In genomic region chr12:56346663-56347062, GRCh38 we compare ENCODE assay signal across 12 cellular contexts. TPM values are rescaled to one million over a fixed set of nuclear protein-coding genes. Genes with fewer than 3 reads are reported as not detected.
DNase-seq lines count a peak whose midpoint lies in the region; ATAC-seq, FAIRE-seq and TF ChIP-seq lines count a peak whose summit lies in the region.
"Had no signal": no experiment of that assay in that cellular context is flagged by ENCODE, and none has a peak within 500 bp of the region (broad histone marks: within the 10 kb centered on the region; RNA-seq: fewer than 3 reads in every experiment).

No MANE protein-coding gene starts in this region.

- no peak overlapping the region for H2BK12ac ChIP-seq in H1 (ENCODE audit: low read depth, low read length)

- H3K4ac ChIP-seq in H1 (replicated peaks; ENCODE audit: insufficient read length, low read depth, low read length): no peak overlapping the region

- H3K9me3 ChIP-seq in H1 (ENCODE audit: insufficient read depth in 2 of 2, low read depth in 1 of 2, low read length in 1 of 2) (no peaks in the 10 kb centered on the region; a peak in 1 of 4 replicates), thyroid gland (no peaks in the 10 kb centered on the region)

- TF ChIP-seq EP300 in H1 (IDR thresholded peaks at IDR 0.05; ENCODE audit: borderline replicate concordance in 1 of 2, low read depth in 2 of 2, low read length in 2 of 2): no peak

- H3K9ac ChIP-seq in H1 (replicated peaks in 1 of 4; ENCODE audit: extremely low read depth in 1 of 4, low read depth in 3 of 4, low read length in 3 of 4): no peak overlapping the region

- TF ChIP-seq CTCF in NB4 (IDR thresholded peaks at IDR 0.05; ENCODE audit: low read depth, low read length): peak; percentile 32
- peak; percentile 38 to 56 (median 46) for TF ChIP-seq CTCF in H1 (IDR thresholded peaks at IDR 0.05; ENCODE audit: control extremely low read depth in 1 of 3, insufficient read depth in 1 of 3, low read depth in 1 of 3, low read length in 3 of 3)
- TF ChIP-seq CTCF in thyroid gland (IDR thresholded peaks at IDR 0.05): no peak

- intact Hi-C loops in Right ventricle myocardium superior (cut with DNase I) (no loop called here), left cardiac atrium (cut with DNase I) (no loop called here), thyroid gland (cut with DNase I) (no loop called here)

- no peaks in the 10 kb centered on the region for H3K4me1 ChIP-seq in H1 (replicated peaks in 1 of 4; ENCODE audit: control insufficient read depth in 3 of 4, insufficient read depth in 4 of 4, low read length in 3 of 4)
- H3K4me1 ChIP-seq in thyroid gland: no peaks in the 10 kb centered on the region

- no peak overlapping the region for H3K4me2 ChIP-seq in H1 (ENCODE audit: insufficient read depth in 1 of 2, low read depth in 2 of 2, low read length in 2 of 2)

- H4K20me1 ChIP-seq in H1 (replicated peaks in 1 of 2; ENCODE audit: control insufficient read depth in 1 of 2, insufficient read depth in 2 of 2, low read length in 2 of 2): no peaks in the 10 kb centered on the region

- no peaks in the 10 kb centered on the region for H3K23me2 ChIP-seq in H1 (ENCODE audit: low read depth, low read length)

- no peak overlapping the region for H2BK15ac ChIP-seq in H1 (ENCODE audit: low read length)

- no peak overlapping the region for H2BK120ac ChIP-seq in H1 (replicated peaks; ENCODE audit: low read depth, low read length)

- TF ChIP-seq POLR2A in NB4 (IDR thresholded peaks at IDR 0.05; ENCODE audit: extremely low read depth, insufficient read length) (no peak), H1 (IDR thresholded peaks at IDR 0.05; ENCODE audit: control extremely low read depth in 1 of 2, low read depth in 2 of 2, low read length in 2 of 2) (no peak), thyroid gland (IDR thresholded peaks at IDR 0.05) (no peak)

- H3K27me3 ChIP-seq in H1 (replicated peaks in 1 of 4; ENCODE audit: control insufficient read depth in 3 of 4, extremely low read depth in 1 of 4, insufficient read depth in 3 of 4, low read length in 3 of 4): no peaks in the 10 kb centered on the region
- no peaks in the 10 kb centered on the region for H3K27me3 ChIP-seq in thyroid gland

- H4K5ac ChIP-seq in H1 (ENCODE audit: insufficient read length, low read depth, low read length): no peak overlapping the region

- no peak overlapping the region for H4K91ac ChIP-seq in H1 (replicated peaks; ENCODE audit: insufficient read length, low read length)

- H3K14ac ChIP-seq in H1 (ENCODE audit: insufficient read length): no peak overlapping the region

- H2AK5ac ChIP-seq in H1 (ENCODE audit: low read depth, low read length): no peak overlapping the region

- CTCF ChIA-PET in H1 (lab: Charles Lee; ENCODE audit: partially characterized antibody): interaction anchor here (0.6 to 3.5 kb wide), 15 partner anchors 9 to 1168 kb away, joined by 3 to 21 read pairs (median 5); partner anchors contain the start of genes CNPY2, IL23A, PAN2 and STAT2

- no peak overlapping the region for H2AFZ ChIP-seq in H1 (ENCODE audit: low read length)

- H3K36me3 ChIP-seq in H1 (ENCODE audit: control insufficient read depth in 2 of 4, insufficient read depth in 4 of 4, low read length in 3 of 4): peaks cover 13 to 57% (median 41%) of the 10 kb centered on the region in 4 experiments
- peaks cover 71 to 78% of the 10 kb centered on the region in 2 donors for H3K36me3 ChIP-seq in thyroid gland

- TF ChIP-seq RAD21 in H1 (IDR thresholded peaks at IDR 0.05 in 1 of 2, conservative IDR thresholded peaks at IDR 0.05 in 1 of 2; ENCODE audit: low read depth in 2 of 2, low read length in 2 of 2): peak; percentile 52 to 61

- no peak for FAIRE-seq in H1 (lab: Jason Lieb, UNC)

- no peak overlapping the region for H3K23ac ChIP-seq in H1 (ENCODE audit: insufficient read length)

- H3K79me1 ChIP-seq in H1 (ENCODE audit: low read depth, low read length): no peaks in the 10 kb centered on the region; the same call in 1 of the 2 replicates

- no peak overlapping the region; the same call in 1 of the 2 replicates for H2BK5ac ChIP-seq in H1 (ENCODE audit: low read depth, low read length)

- H3K56ac ChIP-seq in H1 (replicated peaks; ENCODE audit: insufficient read length, low read depth, low read length): no peak overlapping the region

- H3K27ac ChIP-seq in H1 (ENCODE audit: low read depth, low read length) (no peak overlapping the region), thyroid gland (no peak overlapping the region)
- H3K27ac ChIP-seq: C4-2B had no signal

- no peak overlapping the region; the same call in 1 of the 2 replicates for H4K8ac ChIP-seq in H1 (ENCODE audit: extremely low read depth, insufficient read depth, low read length)

- WGBS in H1 (ENCODE audit: extremely low coverage in 1 of 2, insufficient coverage in 1 of 2, insufficient read length in 1 of 2, insufficient replicate concordance in 2 of 2, low coverage in 1 of 2, low lambda C conversion rate in 2 of 2, missing lambda C conversion rate in 1 of 2), 2 experiments: 92% methylated on average over 8 of the region's 8 CpGs; no CpG with 5 or more reads in 1 of the 2 experiments
- 84 to 96% methylated on average over 4 to 8 of the region's 8 CpGs for WGBS in thyroid gland, 2 donors

- no peak overlapping the region for H3K18ac ChIP-seq in H1 (ENCODE audit: extremely low read depth, low read length)

- peak; percentile 19 for ATAC-seq in Right ventricle myocardium superior (ENCODE audit: poor library complexity)
- ATAC-seq in left cardiac atrium: no peak
- peak; percentile 41 for ATAC-seq in stimulated activated naive CD8-positive, alpha-beta T cell treated with anti-CD3 and anti-CD28 coated beads, Interleukin-15, Interleukin-2, amounts not matched to agents 100 U/mL and 50 U/mL, for 24 hours
- no peak for ATAC-seq in HG02623 (IDR thresholded peaks at IDR 0.05; ENCODE audit: unreplicated experiment)

- no peaks in the 10 kb centered on the region for H3K79me2 ChIP-seq in H1 (ENCODE audit: control insufficient read depth in 1 of 2, insufficient read depth in 2 of 2, low read length in 2 of 2)

- DNase-seq in Right ventricle myocardium superior (no peak), left cardiac atrium (no peak), NB4 (ENCODE audit: low read depth) (peak; percentile 39), H1 (ENCODE audit: low read depth in 1 of 2, low spot score in 2 of 2) (peak in 1 of 2 experiments; percentile 63), GM19240 (ENCODE audit: insufficient read length, low spot score) (no peak), thyroid gland (no peak)
- DNase-seq in stimulated activated naive CD8-positive, alpha-beta T cell treated with anti-CD3 and anti-CD28 coated beads, Interleukin-15, Interleukin-2, amounts not matched to agents 100 U/mL and 50 U/mL, for 24 hours: peak; percentile 41
- DNase-seq: activated B cell treated with CpG ODN at 0.5 μM for 24 hours, RPMI8226 had no signal

- H3K4me3 ChIP-seq in NB4 (ENCODE audit: low read depth, low read length): no peak overlapping the region
- H3K4me3 ChIP-seq in H1 (ENCODE audit: extremely low read depth in 1 of 4, insufficient read depth in 2 of 4, low read depth in 3 of 4, low read length in 4 of 4): no peak overlapping the region
- no peak overlapping the region for H3K4me3 ChIP-seq in thyroid gland (replicated peaks in 1 of 3)

- H2BK20ac ChIP-seq in H1 (ENCODE audit: low read length): no peak overlapping the region

- POLR2A ChIA-PET in H1 (lab: Charles Lee; ENCODE audit: partially characterized antibody): interaction anchor here (0.7 to 5.1 kb wide), 8 partner anchors 12 to 65 kb away, joined by 3 to 26 read pairs (median 4); partner anchors contain the start of genes CNPY2, PAN2 and STAT2

RNA-seq across cellular contexts. Expression of gene IL23A, which starts 8.0 kb away (rescaled TPM):
- total RNA-seq in Right ventricle myocardium superior: not detected
- total RNA-seq in left cardiac atrium: not detected
- 1.4 and 2.3 TPM in 2 replicates for total RNA-seq in H1 (2021; fragmentation: NEBNext Ultra II Directional; extraction: Animal tissue kit (Norgen Biotek cat#: 25700))
- 2.6 and 3.6 TPM in 2 replicates for polyA plus RNA-seq in H1 (2011; rRNA removed)
- polyA plus RNA-seq in H1 (2011; cell fraction: cytosol; rRNA removed): 2.3 TPM
- 3.0 TPM for polyA plus RNA-seq in H1 (2011; cell fraction: nucleus; rRNA removed)
- polyA plus RNA-seq in H1 (2012, experiment 1 of 2): 1.7 to 2.7 TPM (median 2.1 TPM) in 4 replicates
- 2.6 TPM for polyA plus RNA-seq in H1 (2012, experiment 2 of 2)
- 2.9 TPM for polyA plus RNA-seq in H1 (2013, experiment 1 of 2)
- 3.7 TPM for polyA plus RNA-seq in H1 (2013, experiment 2 of 2)
- polyA minus RNA-seq in H1 (2011; rRNA and poly(A)+ RNA removed): 0.85 and 1.1 TPM in 2 replicates
- not detected for polyA minus RNA-seq in H1 (2011; cell fraction: cytosol; rRNA and poly(A)+ RNA removed)
- polyA minus RNA-seq in H1 (2011; cell fraction: nucleus; rRNA and poly(A)+ RNA removed): 1.3 TPM
- 1 to 10 TPM in 1 of 4 donors, under 1 TPM in 1, not detected in 2; 0.67 to 1.1 TPM for total RNA-seq in thyroid gland

RNA-seq across cellular contexts. Expression of gene PAN2, which starts 12.9 kb away (rescaled TPM):
- total RNA-seq in Right ventricle myocardium superior: 38.6 TPM
- total RNA-seq in left cardiac atrium: 10 to 100 TPM; 38.5 to 39.4 TPM
- 30.5 and 36.7 TPM in 2 replicates for total RNA-seq in H1 (2021; fragmentation: NEBNext Ultra II Directional; extraction: Animal tissue kit (Norgen Biotek cat#: 25700))
- polyA plus RNA-seq in H1 (2011; rRNA removed): 29.6 and 37.1 TPM in 2 replicates
- polyA plus RNA-seq in H1 (2011; cell fraction: cytosol; rRNA removed): 31.4 TPM
- 207 TPM for polyA plus RNA-seq in H1 (2011; cell fraction: nucleus; rRNA removed)
- 33.7 to 38.9 TPM (median 37.7 TPM) in 4 replicates for polyA plus RNA-seq in H1 (2012, experiment 1 of 2)
- 4.7 TPM for polyA plus RNA-seq in H1 (2012, experiment 2 of 2)
- 18.8 TPM for polyA plus RNA-seq in H1 (2013, experiment 1 of 2)
- 18.6 TPM for polyA plus RNA-seq in H1 (2013, experiment 2 of 2)
- polyA minus RNA-seq in H1 (2011; rRNA and poly(A)+ RNA removed): 37.2 and 42.7 TPM in 2 replicates
- 15.8 TPM for polyA minus RNA-seq in H1 (2011; cell fraction: cytosol; rRNA and poly(A)+ RNA removed)
- polyA minus RNA-seq in H1 (2011; cell fraction: nucleus; rRNA and poly(A)+ RNA removed): 69.2 TPM
- total RNA-seq in thyroid gland: 100 to 1,000 TPM in 3 of 4 donors, 10 to 100 TPM in 1; 95.7 to 148 (median 134) TPM

RNA-seq across cellular contexts. Expression of gene STAT2, which starts 13.2 kb away (rescaled TPM):
- 28.3 TPM for total RNA-seq in Right ventricle myocardium superior
- 10 to 100 TPM; 52.2 to 68.1 TPM for total RNA-seq in left cardiac atrium
- total RNA-seq in H1 (2021; fragmentation: NEBNext Ultra II Directional; extraction: Animal tissue kit (Norgen Biotek cat#: 25700)): 42.4 and 44.7 TPM in 2 replicates
- 37.1 and 39.9 TPM in 2 replicates for polyA plus RNA-seq in H1 (2011; rRNA removed)
- polyA plus RNA-seq in H1 (2011; cell fraction: cytosol; rRNA removed): 36.3 TPM
- polyA plus RNA-seq in H1 (2011; cell fraction: nucleus; rRNA removed): 69.6 TPM
- polyA plus RNA-seq in H1 (2012, experiment 1 of 2): 33.1 to 42.2 TPM (median 37.6 TPM) in 4 replicates
- polyA plus RNA-seq in H1 (2012, experiment 2 of 2): 24.4 TPM
- 22.6 TPM for polyA plus RNA-seq in H1 (2013, experiment 1 of 2)
- 19.1 TPM for polyA plus RNA-seq in H1 (2013, experiment 2 of 2)
- 71.1 and 93.4 TPM in 2 replicates for polyA minus RNA-seq in H1 (2011; rRNA and poly(A)+ RNA removed)
- 34.1 TPM for polyA minus RNA-seq in H1 (2011; cell fraction: cytosol; rRNA and poly(A)+ RNA removed)
- polyA minus RNA-seq in H1 (2011; cell fraction: nucleus; rRNA and poly(A)+ RNA removed): 60.4 TPM
- total RNA-seq in thyroid gland: 100 to 1,000 TPM; 121 to 166 (median 146) TPM

RNA-seq across cellular contexts. Expression of gene APOF, which starts 16.0 kb away (rescaled TPM):
- not detected for total RNA-seq in Right ventricle myocardium superior
- total RNA-seq in left cardiac atrium: not detected
- total RNA-seq in H1 (2021; fragmentation: NEBNext Ultra II Directional; extraction: Animal tissue kit (Norgen Biotek cat#: 25700)): not detected in 2 replicates
- polyA plus RNA-seq in H1 (2011; rRNA removed): not detected in 2 replicates
- polyA plus RNA-seq in H1 (2011; cell fraction: cytosol; rRNA removed): not detected
- not detected for polyA plus RNA-seq in H1 (2011; cell fraction: nucleus; rRNA removed)
- 0.09 TPM in 1 of 4 replicates, not detected in the others for polyA plus RNA-seq in H1 (2012, experiment 1 of 2)
- polyA plus RNA-seq in H1 (2012, experiment 2 of 2): not detected
- polyA plus RNA-seq in H1 (2013, experiment 1 of 2): not detected
- not detected for polyA plus RNA-seq in H1 (2013, experiment 2 of 2)
- polyA minus RNA-seq in H1 (2011; rRNA and poly(A)+ RNA removed): not detected in 2 replicates
- polyA minus RNA-seq in H1 (2011; cell fraction: cytosol; rRNA and poly(A)+ RNA removed): not detected
- polyA minus RNA-seq in H1 (2011; cell fraction: nucleus; rRNA and poly(A)+ RNA removed): not detected
- total RNA-seq in thyroid gland: not detected
- total RNA-seq: activated B cell treated with CpG ODN at 0.5 μM for 24 hours; activated naive CD4-positive, alpha-beta T cell treated with anti-CD3 and anti-CD28 coated beads, Interleukin-2, amount 50 U/mL, for 72 hours had no signal

RNA-seq across cellular contexts. Expression of gene CNPY2, which starts 30.9 kb away (rescaled TPM):
- 31.2 TPM for total RNA-seq in Right ventricle myocardium superior
- 10 to 100 TPM; 54.1 to 60.7 TPM for total RNA-seq in left cardiac atrium
- total RNA-seq in H1 (2021; fragmentation: NEBNext Ultra II Directional; extraction: Animal tissue kit (Norgen Biotek cat#: 25700)): 195 and 203 TPM in 2 replicates
- polyA plus RNA-seq in H1 (2011; rRNA removed): 222 and 281 TPM in 2 replicates
- polyA plus RNA-seq in H1 (2011; cell fraction: cytosol; rRNA removed): 271 TPM
- polyA plus RNA-seq in H1 (2011; cell fraction: nucleus; rRNA removed): 153 TPM
- 233 to 359 TPM (median 237 TPM) in 4 replicates for polyA plus RNA-seq in H1 (2012, experiment 1 of 2)
- 156 TPM for polyA plus RNA-seq in H1 (2012, experiment 2 of 2)
- polyA plus RNA-seq in H1 (2013, experiment 1 of 2): 307 TPM
- 332 TPM for polyA plus RNA-seq in H1 (2013, experiment 2 of 2)
- 158 and 191 TPM in 2 replicates for polyA minus RNA-seq in H1 (2011; rRNA and poly(A)+ RNA removed)
- polyA minus RNA-seq in H1 (2011; cell fraction: cytosol; rRNA and poly(A)+ RNA removed): 66.9 TPM
- polyA minus RNA-seq in H1 (2011; cell fraction: nucleus; rRNA and poly(A)+ RNA removed): 67.8 TPM
- total RNA-seq in thyroid gland: 100 to 1,000 TPM; 107 to 129 (median 124) TPM

Comparison
In these comparisons a context has a peak if more than half of its experiments do, and no peak if none do; other contexts are left out.
1. ATAC-seq: peak in Right ventricle myocardium superior (single experiment) and stimulated activated naive CD8-positive, alpha-beta T cell treated with anti-CD3 and anti-CD28 coated beads, Interleukin-15, Interleukin-2, amounts not matched to agents 100 U/mL and 50 U/mL, for 24 hours (single experiment); none in left cardiac atrium (0 of 2) and HG02623 (single experiment).
2. DNase-seq: peak in NB4 (single experiment) and stimulated activated naive CD8-positive, alpha-beta T cell treated with anti-CD3 and anti-CD28 coated beads, Interleukin-15, Interleukin-2, amounts not matched to agents 100 U/mL and 50 U/mL, for 24 hours (single experiment); none in Right ventricle myocardium superior (single experiment), left cardiac atrium (single experiment), GM19240 (single experiment) and thyroid gland (0 of 2).
3. CTCF ChIP-seq: peak in NB4 (single experiment) and H1 (3 of 3); none in thyroid gland (0 of 6).